11 cellular contexts compared by ENCODE assay signal in the genomic region with DNA sequence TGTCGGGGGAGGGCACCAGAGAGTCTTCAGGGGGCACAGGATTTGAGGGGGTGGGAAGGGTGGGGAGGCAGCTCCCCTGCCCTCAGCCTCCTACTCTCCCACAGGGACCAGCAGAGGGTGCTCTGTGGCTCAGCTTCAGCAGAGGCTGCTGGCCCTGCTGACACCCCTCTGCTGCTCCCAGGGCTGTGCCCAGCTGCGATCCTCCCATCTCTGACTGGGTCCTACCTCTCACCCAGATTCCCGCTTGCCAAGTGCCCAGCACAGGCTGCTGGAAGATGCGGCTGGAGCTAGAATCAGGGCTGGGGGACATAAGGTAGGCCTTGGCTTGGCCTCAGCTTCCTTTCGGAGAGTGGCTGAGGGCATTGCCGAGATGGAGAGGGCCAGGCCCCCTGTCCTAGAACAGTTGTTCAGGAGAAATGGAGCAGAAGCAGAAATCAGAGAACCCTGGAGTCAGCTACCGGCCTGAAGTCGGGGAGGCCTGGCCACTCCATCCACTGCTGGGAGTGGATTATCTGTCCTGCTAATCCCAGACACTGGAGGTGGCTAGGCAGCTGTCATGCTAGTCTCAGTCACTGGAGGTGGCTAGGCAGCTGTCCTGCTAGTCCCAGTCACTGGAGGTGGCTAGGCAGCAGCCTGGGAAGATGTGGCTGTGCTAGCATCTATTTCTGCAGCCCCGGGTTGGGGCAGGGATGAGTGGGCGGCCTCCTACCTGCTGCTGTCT. TPM values are rescaled to one million over a fixed set of nuclear protein-coding genes. Genes with fewer than 3 reads are reported as not detected.
A peak's percentile ranks its signal among the peaks of the same experiment; 100 is the strongest.
DNase-seq lines count a peak whose midpoint lies in the region; ATAC-seq and TF ChIP-seq lines count a peak whose summit lies in the region.
"Had no signal": no experiment of that assay in that cellular context is flagged by ENCODE, and none has a peak within 500 bp of the region (broad histone marks: within the 10 kb centered on the region; RNA-seq: fewer than 3 reads in every experiment).

No MANE protein-coding gene starts in this region.

- no peak overlapping the region for H3K27ac ChIP-seq in lower lobe of right lung

- H3K4me1 ChIP-seq in lower lobe of right lung: no peaks in the 10 kb centered on the region

- intact Hi-C loops in cardiac septum (cut with DNase I): no loop called here
- intact Hi-C loops in left ventricle myocardium superior (cut with micrococcal nuclease): no loop called here
- intact Hi-C loops in lower lobe of right lung (cut with DNase I): no loop called here

- no peaks in the 10 kb centered on the region for H3K9me3 ChIP-seq in lower lobe of right lung

- no peaks in the 10 kb centered on the region for H3K36me3 ChIP-seq in lower lobe of right lung

- DNase-seq in cardiac septum (ENCODE audit: low spot score): peak; percentile 66
- DNase-seq in left ventricle myocardium superior: no peak
- peak; percentile 26 for DNase-seq in RPMI8226
- peak; percentile 4 for DNase-seq in epidermal melanocyte (ENCODE audit: insufficient read length, low spot score)
- peak; percentile 36 for DNase-seq in ureter (ENCODE audit: low spot score)
- no peak for DNase-seq in DMS153 (lab: John Stamatoyannopoulos, UW)
- DNase-seq in lower lobe of right lung: no peak
- DNase-seq: cerebellar nuclear complex; NCI-H2107; stimulated activated CD8-positive, alpha-beta memory T cell treated with anti-CD3 and anti-CD28 coated beads, Interleukin-4, amount 100 ng/mL, for 48 hours had no signal

- ATAC-seq in left ventricle myocardium superior (no peak), HG03039 (IDR thresholded peaks at IDR 0.05; ENCODE audit: unreplicated experiment) (no peak), lower lobe of right lung (no peak)

- no peak overlapping the region for H3K4me3 ChIP-seq in lower lobe of right lung

- H3K27me3 ChIP-seq in lower lobe of right lung (ENCODE audit: low read depth): no peaks in the 10 kb centered on the region

- TF ChIP-seq CTCF in lower lobe of right lung (IDR thresholded peaks at IDR 0.05): no peak

RNA-seq across cellular contexts. Expression of a gene that starts 3.9 kb away (rescaled TPM):
- total RNA-seq in cardiac septum: 0.30 TPM
- total RNA-seq in left ventricle myocardium superior: 0.07 TPM
- 0.23 TPM for total RNA-seq in ureter
- total RNA-seq in lower lobe of right lung: 0.15 TPM

RNA-seq across cellular contexts. Expression of a gene that starts 39.7 kb away (rescaled TPM):
- total RNA-seq in cardiac septum (28.8 TPM), left ventricle myocardium superior (36.2 TPM), ureter (52.7 TPM), lower lobe of right lung (43.5 TPM)

Comparison
In these comparisons a context has a peak if more than half of its experiments do, and no peak if none do; other contexts are left out.
1. DNase-seq: peak in cardiac septum (single experiment), RPMI8226 (single experiment), epidermal melanocyte (single experiment) and ureter (single experiment); none in left ventricle myocardium superior (single experiment), DMS153 (single experiment) and lower lobe of right lung (single experiment).